ENCODE assay signal across 13 cellular contexts in genomic region chr10:83545901-83546391, GRCh38.
A peak's percentile ranks its signal among the peaks of the same experiment; 100 is the strongest.
DNase-seq lines count a peak whose midpoint lies in the region; ATAC-seq lines count a peak whose summit lies in the region.
"Had no signal": no experiment of that assay in that cellular context is flagged by ENCODE, and none has a peak within 500 bp of the region (broad histone marks: within the 10 kb centered on the region; RNA-seq: fewer than 3 reads in every experiment).

No MANE protein-coding gene starts in this region.

- ATAC-seq in GM19025 (IDR thresholded peaks at IDR 0.05; ENCODE audit: low read depth, unreplicated experiment) = peak; percentile 31
- peak; percentile 84 for ATAC-seq in left ventricle myocardium superior
- no peak for ATAC-seq in HG03571 (IDR thresholded peaks at IDR 0.05; ENCODE audit: unreplicated experiment)
- ATAC-seq in HG02970 (IDR thresholded peaks at IDR 0.05; ENCODE audit: low FRiP score, unreplicated experiment) = no peak

- H3K36me3 Mint-ChIP-seq in immature natural killer cell = no peaks in the 10 kb centered on the region

- intact Hi-C loops in left ventricle myocardium superior (cut with micrococcal nuclease) = no loop called here

- peaks cover 0 to 20% (median 3%) of the 10 kb centered on the region in 6 donors for H3K9me3 Mint-ChIP-seq in immature natural killer cell

- H4K20me1 ChIP-seq in BLaER1 = no peaks in the 10 kb centered on the region

- peaks cover 0 to 3% (median 0%) of the 10 kb centered on the region in 3 donors for H3K27me3 Mint-ChIP-seq in immature natural killer cell (ENCODE audit: low read depth in 3 of 3)

- peaks cover 45% of the 10 kb centered on the region for H3K4me1 ChIP-seq in BLaER1

- no peaks in the 10 kb centered on the region for H3K36me3 ChIP-seq in BLaER1
- H3K36me3 ChIP-seq: WERI-Rb-1 had no signal

- H3K27ac ChIP-seq in BLaER1 = peak overlapping the region; percentile 37
- H3K27ac ChIP-seq: WERI-Rb-1 had no signal

- no peaks in the 10 kb centered on the region for H3K27me3 ChIP-seq in BLaER1

- no peak overlapping the region for H3K27ac Mint-ChIP-seq in immature natural killer cell

- no peak overlapping the region for H3K4me3 Mint-ChIP-seq in immature natural killer cell

- H3K4me1 Mint-ChIP-seq in immature natural killer cell = no peaks in the 10 kb centered on the region

- peak overlapping the region; percentile 46; the same call in 1 of the 2 replicates for H3K9ac ChIP-seq in BLaER1

- peak overlapping the region; percentile 84 for H3K4me2 ChIP-seq in BLaER1

- peak; percentile 27 for DNase-seq in OCI-M1 (lab: John Stamatoyannopoulos, UW)
- peak; percentile 71 for DNase-seq in left ventricle myocardium superior
- no peak for DNase-seq in immature natural killer cell
- no peak for DNase-seq in T-helper 1 cell
- DNase-seq: activated T-cell treated with anti-CD3 and anti-CD28 coated beads, Interleukin-2, amount 50 U/mL, for 1 hour; GDM1; NCI-H446 treated with DMSO at 0.1 percent for 48 hours; SIG-M5; WERI-Rb-1 had no signal

- no peaks in the 10 kb centered on the region; the same call in 1 of the 2 replicates for H3K9me3 ChIP-seq in BLaER1

- peak overlapping the region; percentile 34; the same call in 1 of the 2 replicates for H3K4me3 ChIP-seq in BLaER1

Comparison
In these comparisons a context has a peak if more than half of its experiments do, and no peak if none do; other contexts are left out.
1. ATAC-seq: peak in GM19025 (single experiment) and left ventricle myocardium superior (single experiment); none in HG03571 (single experiment) and HG02970 (single experiment).
2. DNase-seq: peak in OCI-M1 (single experiment) and left ventricle myocardium superior (single experiment); none in immature natural killer cell (0 of 3) and T-helper 1 cell (0 of 5).